9 cellular contexts compared by ENCODE assay signal in genomic region chr4:2714071-2714770, GRCh38. TPM values are rescaled to one million over a fixed set of nuclear protein-coding genes. Genes with fewer than 3 reads are reported as not detected.
A peak's percentile ranks its signal among the peaks of the same experiment; 100 is the strongest.
DNase-seq lines count a peak whose midpoint lies in the region; TF ChIP-seq lines count a peak whose summit lies in the region.
"Had no signal": no experiment of that assay in that cellular context is flagged by ENCODE, and none has a peak within 500 bp of the region (broad histone marks: within the 10 kb centered on the region; RNA-seq: fewer than 3 reads in every experiment).

No MANE protein-coding gene starts in this region.

- intact Hi-C loops in CD4-positive, alpha-beta memory T cell (cut with micrococcal nuclease), result loop anchor here (5.0 kb wide), 1 partner anchor 33 kb away; no protein-coding TSS in a partner anchor

- peak overlapping the region; percentile 12 for H3K27ac ChIP-seq in CD4-positive, alpha-beta memory T cell (ENCODE audit: low read depth, low read length)
- H3K27ac ChIP-seq in epithelial cell of prostate (peak overlapping the region; percentile 9), parathyroid adenoma (peak overlapping the region; percentile 51)

- no peak overlapping the region for H3K9ac ChIP-seq in parathyroid adenoma

- no peak for TF ChIP-seq CTCF in parathyroid adenoma (IDR thresholded peaks at IDR 0.05)

- H3K27me3 ChIP-seq in CD4-positive, alpha-beta memory T cell (ENCODE audit: insufficient read depth, low read length), result no peaks in the 10 kb centered on the region
- H3K27me3 ChIP-seq in parathyroid adenoma (ENCODE audit: control insufficient read depth, insufficient read depth, low read length), result no peaks in the 10 kb centered on the region

- peak; percentile 45 to 67 (median 53) for DNase-seq in CD4-positive, alpha-beta memory T cell
- peak; percentile 46 to 54 for DNase-seq in activated CD4-positive, alpha-beta T cell treated with anti-CD3 and anti-CD28 coated beads, Interleukin-2, amount 50 U/mL, for 4 hours
- DNase-seq in epithelial cell of prostate (ENCODE audit: low read depth, low spot score), result no peak
- no peak for DNase-seq in ureter (ENCODE audit: low spot score)
- DNase-seq in NCI-H524 (lab: John Stamatoyannopoulos, UW), result no peak
- DNase-seq in D341Med (ENCODE audit: low spot score), result no peak
- DNase-seq in AML-193 (lab: John Stamatoyannopoulos, UW), result no peak
- DNase-seq: substantia nigra had no signal

- H3K4me2 ChIP-seq in parathyroid adenoma (ENCODE audit: low read length), result no peak overlapping the region

- H3K9me3 ChIP-seq in CD4-positive, alpha-beta memory T cell (ENCODE audit: control insufficient read depth in 1 of 2, low read length in 2 of 2), result no peaks in the 10 kb centered on the region
- no peaks in the 10 kb centered on the region for H3K9me3 ChIP-seq in parathyroid adenoma (ENCODE audit: control insufficient read depth, low read length)

- H3K4me1 Mint-ChIP-seq in CD4-positive, alpha-beta memory T cell, result peaks cover 16 to 25% (median 21%) of the 10 kb centered on the region in 4 donors

- CTCF ChIA-PET in CD4-positive, alpha-beta memory T cell (lab: Charles Lee; ENCODE audit: partially characterized antibody), result interaction anchor here (1.0 kb wide), 1 partner anchor 10 kb away, joined by 4 read pairs; no protein-coding TSS in a partner anchor

- no peaks in the 10 kb centered on the region for H3K79me2 ChIP-seq in parathyroid adenoma

- H3K4me3 Mint-ChIP-seq in CD4-positive, alpha-beta memory T cell, result peak overlapping the region in 5 of 8 donors; percentile 15 to 57 (median 44)

- no peaks in the 10 kb centered on the region for H3K27me3 Mint-ChIP-seq in CD4-positive, alpha-beta memory T cell

- no peak overlapping the region for H2AFZ ChIP-seq in parathyroid adenoma

- peaks cover 9% of the 10 kb centered on the region for H3K36me3 ChIP-seq in CD4-positive, alpha-beta memory T cell (ENCODE audit: insufficient read depth, low read length)
- H3K36me3 ChIP-seq in parathyroid adenoma (ENCODE audit: control insufficient read depth, insufficient read depth, low read length), result no peaks in the 10 kb centered on the region

- H3K27ac Mint-ChIP-seq in CD4-positive, alpha-beta memory T cell, result peak overlapping the region; percentile 68 to 94 (median 88)

- peaks cover 18% of the 10 kb centered on the region for H3K4me1 ChIP-seq in CD4-positive, alpha-beta memory T cell (ENCODE audit: insufficient read depth, low read length)
- H3K4me1 ChIP-seq in parathyroid adenoma, result no peaks in the 10 kb centered on the region

- H3K9me3 Mint-ChIP-seq in CD4-positive, alpha-beta memory T cell, result no peaks in the 10 kb centered on the region

- POLR2A ChIA-PET in CD4-positive, alpha-beta memory T cell (lab: Charles Lee; ENCODE audit: partially characterized antibody), result no interaction called here

- no peak overlapping the region for H3K4me3 ChIP-seq in CD4-positive, alpha-beta memory T cell (ENCODE audit: low read length in 2 of 2)
- H3K4me3 ChIP-seq in parathyroid adenoma (ENCODE audit: low read depth, low read length), result no peak overlapping the region

- H3K36me3 Mint-ChIP-seq in CD4-positive, alpha-beta memory T cell, result peaks cover 11 to 37% of the 10 kb centered on the region in 2 donors

RNA-seq across cellular contexts. Expression of gene TNIP2, which starts 41.9 kb away (rescaled TPM):
- total RNA-seq in CD4-positive, alpha-beta memory T cell, result 10 to 100 TPM; 50.0 to 50.5 TPM
- polyA plus RNA-seq in CD4-positive, alpha-beta memory T cell, result 10 to 100 TPM; 45.8 to 48.5 TPM
- 41.0 TPM for total RNA-seq in ureter

Comparison
In these comparisons a context has a peak if more than half of its experiments do, and no peak if none do; other contexts are left out.
1. DNase-seq: peak in CD4-positive, alpha-beta memory T cell (5 of 5) and activated CD4-positive, alpha-beta T cell treated with anti-CD3 and anti-CD28 coated beads, Interleukin-2, amount 50 U/mL, for 4 hours (2 of 2); none in epithelial cell of prostate (single experiment), ureter (single experiment), NCI-H524 (0 of 2), D341Med (single experiment) and AML-193 (0 of 2).
2. Peak in every context shown above with its lines, with median percentiles within 50 percentile points of each other: H3K27ac ChIP-seq.